In the genomic region with DNA sequence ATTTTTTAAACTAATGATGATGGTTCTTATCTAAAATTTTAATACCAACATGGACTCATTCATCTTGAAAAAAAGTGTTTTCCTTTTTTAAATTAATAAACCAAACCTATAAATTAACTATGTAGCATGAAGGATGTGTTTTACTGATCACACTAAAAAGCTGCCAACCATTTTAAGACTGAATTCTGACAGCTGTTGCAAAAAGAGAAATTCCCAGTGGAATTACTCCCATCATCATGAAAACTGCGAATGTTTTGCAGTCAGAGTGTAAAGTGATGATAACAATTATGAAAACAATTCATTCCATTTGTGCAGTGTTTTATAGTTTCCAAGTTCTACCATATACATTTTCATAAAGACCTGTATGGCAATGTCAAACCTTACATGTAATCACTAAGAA, we compare ENCODE assay signal across 34 cellular contexts.
"Had no signal": no experiment of that assay in that cellular context is flagged by ENCODE, and none has a peak within 500 bp of the region (broad histone marks: within the 10 kb centered on the region; RNA-seq: fewer than 3 reads in every experiment).

No MANE protein-coding gene starts in this region.

- H3K9me3 ChIP-seq: Peyer's patch had no signal

- H3K27me3 ChIP-seq: Peyer's patch had no signal

- DNase-seq: activated B cell treated with CpG ODN at 0.5 μM for 24 hours; activated CD4-positive, alpha-beta memory T cell treated with anti-CD3 and anti-CD28 coated beads for 36 hours; activated CD4-positive, alpha-beta T cell treated with anti-CD3 and anti-CD28 coated beads for 4 hours; activated CD4-positive, alpha-beta T cell treated with anti-CD3 and anti-CD28 coated beads, Interleukin-2, amount 50 U/mL, for 1 hour; activated CD4-positive, CD25-positive, alpha-beta regulatory T cell treated with anti-CD3 and anti-CD28 coated beads, Interleukin-2, amount 50 U/mL, for 72 hours; activated CD8-positive, alpha-beta memory T cell treated with anti-CD3 and anti-CD28 coated beads, Interleukin-2, amount 50 U/mL, for 4 hours; activated effector memory CD4-positive, alpha-beta T cell treated with Interleukin-2 at 50 U/mL for 16 hours; activated naive CD4-positive, alpha-beta T cell treated with anti-CD3 and anti-CD28 coated beads, Interleukin-2, amount 10 ng/mL, durations not matched to agents 7 days and 5 days; activated naive CD8-positive, alpha-beta T cell treated with anti-CD3 and anti-CD28 coated beads, Interleukin-2, amount 50 U/mL, for 24 hours; activated T-cell treated with anti-CD3 and anti-CD28 coated beads for 4 hours; activated T-cell treated with anti-CD3 and anti-CD28 coated beads, Interleukin-2, amount 50 U/mL, for 4 hours; anterior cingulate cortex; cerebellar nuclear complex; Kasumi-1; KG1; MM.1S; MV-4-11; NCI-H1092; NCI-H1436 treated with DMSO at 0.1 percent for 48 hours; NCI-H1694 treated with DMSO at 0.1 percent for 48 hours; NCI-H2029; NCI-H345; NCI-H524 treated with DMSO at 0.1 percent for 48 hours; PC-3; Peyer's patch; SIG-M5; SW 1271; T-helper 1 cell; T-helper 2 cell; T-helper 9 cell had no signal

- H3K4me3 ChIP-seq: Peyer's patch had no signal

- H3K27ac ChIP-seq: Peyer's patch, RWPE1, VCaP had no signal

- FAIRE-seq: bronchial epithelial cell had no signal

- H3K4me1 ChIP-seq: Peyer's patch had no signal

- ATAC-seq: activated naive CD8-positive, alpha-beta T cell treated with anti-CD3 and anti-CD28 coated beads, Interleukin-2, amount 50 U/mL, for 24 hours; activated T-cell treated with anti-CD3 and anti-CD28 coated beads, Interleukin-2, amount 50 U/mL, for 4 hours; PC-3; Right ventricle myocardium inferior had no signal

- H3K36me3 ChIP-seq: Peyer's patch had no signal
